In genomic region chr1:28553229-28553930, GRCh38 we compare ENCODE assay signal across 8 cellular contexts. TPM values are rescaled to one million over a fixed set of nuclear protein-coding genes. Genes with fewer than 3 reads are reported as not detected.
DNase-seq lines count a peak whose midpoint lies in the region; ATAC-seq and TF ChIP-seq lines count a peak whose summit lies in the region.

No MANE protein-coding gene starts in this region.

- no peak for TF ChIP-seq CTCF in RWPE2 (IDR thresholded peaks at IDR 0.05; ENCODE audit: poor library complexity, severe bottlenecking)

- H3K36me3 ChIP-seq in RWPE2 (ENCODE audit: low read depth) = peaks cover 31% of the 10 kb centered on the region
- peaks cover 0 to 6% (median 4%) of the 10 kb centered on the region in 3 donors for H3K36me3 ChIP-seq in skeletal muscle tissue (ENCODE audit: control insufficient read depth in 3 of 3, insufficient read depth in 3 of 3, low read length in 3 of 3)

- peak; percentile 24 for ATAC-seq in GM19023 (IDR thresholded peaks at IDR 0.05; ENCODE audit: unreplicated experiment)
- ATAC-seq in HG03196 (IDR thresholded peaks at IDR 0.05; ENCODE audit: unreplicated experiment) = peak; percentile 22
- peak; percentile 55 for ATAC-seq in RWPE2 (ENCODE audit: low read depth)

- no peaks in the 10 kb centered on the region for H3K9me3 Mint-ChIP-seq in immature natural killer cell

- H3K4me1 Mint-ChIP-seq in immature natural killer cell = peaks cover 17 to 32% of the 10 kb centered on the region in 2 donors

- peak overlapping the region; percentile 98 to 99 (median 99) for H3K4me3 Mint-ChIP-seq in immature natural killer cell

- peak overlapping the region; percentile 58 for H3K4me3 ChIP-seq in RWPE2 (ENCODE audit: severe bottlenecking)
- peak overlapping the region; percentile 97 to 99 (median 98) for H3K4me3 ChIP-seq in skeletal muscle tissue (ENCODE audit: low read length in 3 of 3)

- H3K9ac ChIP-seq in skeletal muscle tissue (ENCODE audit: low read depth in 1 of 3, low read length in 3 of 3) = peak overlapping the region; percentile 96 to 100 (median 99)

- H3K9me3 ChIP-seq in RWPE2 (ENCODE audit: severe bottlenecking) = no peaks in the 10 kb centered on the region
- no peaks in the 10 kb centered on the region for H3K9me3 ChIP-seq in skeletal muscle tissue (ENCODE audit: control insufficient read depth in 3 of 3, low read length in 3 of 3)

- peaks cover 0 to 7% (median 6%) of the 10 kb centered on the region in 3 donors for H3K27me3 Mint-ChIP-seq in immature natural killer cell (ENCODE audit: low read depth in 3 of 3)

- H3K4me1 ChIP-seq in RWPE2 (ENCODE audit: insufficient read depth, poor library complexity, severe bottlenecking) = peaks cover 12% of the 10 kb centered on the region
- peaks cover 5 to 11% (median 7%) of the 10 kb centered on the region in 3 donors for H3K4me1 ChIP-seq in skeletal muscle tissue (ENCODE audit: control insufficient read depth in 3 of 3, insufficient read depth in 3 of 3, low read length in 3 of 3)

- H3K27ac Mint-ChIP-seq in immature natural killer cell = peak overlapping the region; percentile 94 to 99 (median 97)

- H3K27me3 ChIP-seq in RWPE2 (ENCODE audit: insufficient read depth, poor library complexity, severe bottlenecking) (no peaks in the 10 kb centered on the region), skeletal muscle tissue (ENCODE audit: control insufficient read depth in 3 of 3, insufficient read depth in 3 of 3, low read length in 3 of 3) (no peaks in the 10 kb centered on the region)

- H3K27ac ChIP-seq in RWPE2 (ENCODE audit: poor library complexity, severe bottlenecking) (peak overlapping the region; percentile 56), caudate nucleus (ENCODE audit: low read depth, low read length) (peak overlapping the region; percentile 94), skeletal muscle tissue (ENCODE audit: low read depth, low read length) (peak overlapping the region; percentile 89)

- peaks cover 0 to 7% (median 3%) of the 10 kb centered on the region in 3 donors for H3K36me3 Mint-ChIP-seq in immature natural killer cell

- DNase-seq in COLO668 (lab: John Stamatoyannopoulos, UW; ENCODE audit: unreplicated experiment) (peak; percentile 75), RWPE2 (ENCODE audit: low spot score) (no peak), caudate nucleus (lab: John Stamatoyannopoulos, UW) (peak in 33 of 61 donors; percentile 2 to 73 (median 50)), immature natural killer cell (no peak)
- DNase-seq in stimulated activated naive CD4-positive, alpha-beta T cell treated with Interleukin-2 at 50 U/mL for 16 hours (lab: John Stamatoyannopoulos, UW) = no peak

RNA-seq across cellular contexts. Expression of gene TRNAU1AP, which starts 0.5 kb away (rescaled TPM):
- polyA plus RNA-seq in immature natural killer cell = 10 to 100 TPM; 31.2 to 42.7 (median 37.8) TPM
- total RNA-seq in skeletal muscle tissue = 15.1 TPM

RNA-seq across cellular contexts. Expression of gene RAB42, which starts 38.7 kb away (rescaled TPM):
- not detected for polyA plus RNA-seq in immature natural killer cell
- total RNA-seq in skeletal muscle tissue = 5.7 TPM

RNA-seq across cellular contexts. Expression of gene RCC1, which starts 47.5 kb away (rescaled TPM):
- 10 to 100 TPM; 11.4 to 16.0 (median 12.4) TPM for polyA plus RNA-seq in immature natural killer cell
- total RNA-seq in skeletal muscle tissue = 21.9 TPM

Comparison
In these comparisons a context has a peak if more than half of its experiments do, and no peak if none do; other contexts are left out.
1. DNase-seq: peak in COLO668 (single experiment) and caudate nucleus (33 of 61); none in RWPE2 (single experiment), immature natural killer cell (0 of 3) and stimulated activated naive CD4-positive, alpha-beta T cell treated with Interleukin-2 at 50 U/mL for 16 hours (single experiment).
2. Peak in every context shown above with its lines, with median percentiles within 50 percentile points of each other: ATAC-seq and H3K27ac ChIP-seq.